Comparison of ENCODE assay signal across 15 cellular contexts in genomic region chr12:2453076-2453806, GRCh38.
DNase-seq lines count a peak whose midpoint lies in the region; ATAC-seq and TF ChIP-seq lines count a peak whose summit lies in the region.
"Had no signal": no experiment of that assay in that cellular context is flagged by ENCODE, and none has a peak within 500 bp of the region (broad histone marks: within the 10 kb centered on the region; RNA-seq: fewer than 3 reads in every experiment).

No MANE protein-coding gene starts in this region.

- no peak overlapping the region for H3K4me2 ChIP-seq in GM23248 (ENCODE audit: unreplicated experiment)
- no peak overlapping the region for H3K4me2 ChIP-seq in neural progenitor cell
- H3K4me2 ChIP-seq: PC-9 had no signal

- H3K9me2 ChIP-seq in GM23248 (ENCODE audit: insufficient read depth), result no peaks in the 10 kb centered on the region

- DNase-seq in AG10803 (ENCODE audit: low read depth) (peak; percentile 16), GM23248 (peak; percentile 56), WERI-Rb-1 (peak; percentile 70), neural progenitor cell (ENCODE audit: low spot score) (no peak), HT-29 (ENCODE audit: low spot score) (no peak), Peyer's patch (no peak)
- no peak for DNase-seq in stimulated activated naive CD8-positive, alpha-beta T cell treated with anti-CD3 and anti-CD28 coated beads, Interleukin-15, amount 100 ng/mL, for 72 hours
- DNase-seq: CD8-positive, alpha-beta T cell; NCI-H146; NCI-H226; NCI-H526 treated with DMSO at 0.1 percent for 48 hours; PC-9 had no signal

- peaks cover 11% of the 10 kb centered on the region for H3K4me1 Mint-ChIP-seq in neural progenitor cell
- peaks cover 7% of the 10 kb centered on the region for H3K4me1 Mint-ChIP-seq in stimulated activated naive CD8-positive, alpha-beta T cell treated with anti-CD3 and anti-CD28 coated beads, Interleukin-15, amount 100 ng/mL, for 72 hours

- H3K36me3 Mint-ChIP-seq in neural progenitor cell, result no peaks in the 10 kb centered on the region
- H3K36me3 Mint-ChIP-seq: CD8-positive, alpha-beta T cell; IgD-negative memory B cell had no signal

- H4K20me1 ChIP-seq in GM23248 (ENCODE audit: insufficient read depth), result no peaks in the 10 kb centered on the region
- no peaks in the 10 kb centered on the region for H4K20me1 ChIP-seq in neural progenitor cell (ENCODE audit: low read depth)

- H3K27ac ChIP-seq in GM23248 (no peak overlapping the region), WERI-Rb-1 (no peak overlapping the region), neural progenitor cell (no peak overlapping the region), Peyer's patch (no peak overlapping the region)
- H3K27ac ChIP-seq: PC-9 had no signal

- H3K36me3 ChIP-seq in GM23248 (ENCODE audit: low read depth) (no peaks in the 10 kb centered on the region), WERI-Rb-1 (no peaks in the 10 kb centered on the region), neural progenitor cell (no peaks in the 10 kb centered on the region), Peyer's patch (no peaks in the 10 kb centered on the region)
- H3K36me3 ChIP-seq: HAP-1 had no signal

- H3K27ac Mint-ChIP-seq in neural progenitor cell, result peak overlapping the region; percentile 36
- no peak overlapping the region for H3K27ac Mint-ChIP-seq in stimulated activated naive CD8-positive, alpha-beta T cell treated with anti-CD3 and anti-CD28 coated beads, Interleukin-15, amount 100 ng/mL, for 72 hours
- H3K27ac Mint-ChIP-seq: CD8-positive, alpha-beta T cell; IgD-negative memory B cell had no signal

- H3K4me3 ChIP-seq in AG10803 (ENCODE audit: low read length) (no peak overlapping the region), GM23248 (no peak overlapping the region), WERI-Rb-1 (ENCODE audit: low read depth, low read length) (no peak overlapping the region), neural progenitor cell (no peak overlapping the region), Peyer's patch (no peak overlapping the region)
- H3K4me3 ChIP-seq: HAP-1, PC-9 had no signal

- H3K79me2 ChIP-seq in GM23248 (ENCODE audit: insufficient read depth), result no peaks in the 10 kb centered on the region
- no peaks in the 10 kb centered on the region for H3K79me2 ChIP-seq in neural progenitor cell (ENCODE audit: low read depth)

- H3K9me3 ChIP-seq in GM23248 (ENCODE audit: low read depth) (no peaks in the 10 kb centered on the region), WERI-Rb-1 (ENCODE audit: severe bottlenecking) (no peaks in the 10 kb centered on the region), neural progenitor cell (ENCODE audit: low read depth) (no peaks in the 10 kb centered on the region), Peyer's patch (no peaks in the 10 kb centered on the region)
- H3K9me3 ChIP-seq: HAP-1 had no signal

- no peak for TF ChIP-seq CTCF in AG10803 (conservative IDR thresholded peaks at IDR 0.05; ENCODE audit: low read length)
- TF ChIP-seq CTCF in WERI-Rb-1 (IDR thresholded peaks at IDR 0.05; ENCODE audit: low read depth, low read length), result no peak
- no peak for TF ChIP-seq CTCF in neural progenitor cell (IDR thresholded peaks at IDR 0.05)
- no peak for TF ChIP-seq CTCF in Peyer's patch (IDR thresholded peaks at IDR 0.05)

- TF ChIP-seq POLR2A in Peyer's patch (IDR thresholded peaks at IDR 0.05), result no peak

- in situ Hi-C loops in GM23248 (cut with MboI), result no loop called here

- no peak overlapping the region for H3K4me3 Mint-ChIP-seq in neural progenitor cell
- no peak overlapping the region for H3K4me3 Mint-ChIP-seq in stimulated activated naive CD8-positive, alpha-beta T cell treated with anti-CD3 and anti-CD28 coated beads, Interleukin-15, amount 100 ng/mL, for 72 hours
- H3K4me3 Mint-ChIP-seq: CD8-positive, alpha-beta T cell; IgD-negative memory B cell had no signal

- H3F3A ChIP-seq in GM23248 (ENCODE audit: insufficient read depth) (no peaks in the 10 kb centered on the region), neural progenitor cell (ENCODE audit: low read depth) (peaks cover 8% of the 10 kb centered on the region)

- no peak for ATAC-seq in stimulated activated naive CD8-positive, alpha-beta T cell treated with anti-CD3 and anti-CD28 coated beads, Interleukin-15, amount 100 ng/mL, for 72 hours
- ATAC-seq in GM21737 (IDR thresholded peaks at IDR 0.05; ENCODE audit: unreplicated experiment), result no peak
- ATAC-seq: CD8-positive, alpha-beta T cell had no signal

- WGBS in GM23248 (ENCODE audit: low coverage in 1 of 2, low lambda C conversion rate in 2 of 2, missing lambda C conversion rate in 2 of 2), 2 experiments, result 79 to 81% methylated on average over 15 of the region's 15 CpGs

- H2AFZ ChIP-seq in GM23248, result no peak overlapping the region
- no peak overlapping the region for H2AFZ ChIP-seq in neural progenitor cell (replicated peaks)
- H2AFZ ChIP-seq: PC-9 had no signal

- H3K9ac ChIP-seq in GM23248 (no peak overlapping the region), neural progenitor cell (no peak overlapping the region)

- peaks cover 10% of the 10 kb centered on the region; the same call in 1 of the 2 replicates for H3K4me1 ChIP-seq in GM23248 (ENCODE audit: insufficient read depth)
- peaks cover 12% of the 10 kb centered on the region for H3K4me1 ChIP-seq in neural progenitor cell
- no peaks in the 10 kb centered on the region for H3K4me1 ChIP-seq in Peyer's patch
- H3K4me1 ChIP-seq: HAP-1 had no signal

- H3K27me3 ChIP-seq in GM23248 (replicated peaks; ENCODE audit: insufficient read depth) (no peaks in the 10 kb centered on the region), WERI-Rb-1 (ENCODE audit: insufficient read depth, low read depth, severe bottlenecking) (no peaks in the 10 kb centered on the region), neural progenitor cell (no peaks in the 10 kb centered on the region), Peyer's patch (no peaks in the 10 kb centered on the region)

- no peaks in the 10 kb centered on the region for H3K9me3 Mint-ChIP-seq in neural progenitor cell
- no peaks in the 10 kb centered on the region for H3K9me3 Mint-ChIP-seq in stimulated activated naive CD8-positive, alpha-beta T cell treated with anti-CD3 and anti-CD28 coated beads, Interleukin-15, amount 100 ng/mL, for 72 hours
- H3K9me3 Mint-ChIP-seq: CD8-positive, alpha-beta T cell; IgD-negative memory B cell had no signal

- peaks cover 2% of the 10 kb centered on the region for H3K27me3 Mint-ChIP-seq in neural progenitor cell (ENCODE audit: insufficient read depth, low read depth)
- peaks cover 6% of the 10 kb centered on the region for H3K27me3 Mint-ChIP-seq in stimulated activated naive CD8-positive, alpha-beta T cell treated with anti-CD3 and anti-CD28 coated beads, Interleukin-15, amount 100 ng/mL, for 72 hours
- H3K27me3 Mint-ChIP-seq: IgD-negative memory B cell had no signal

Comparison
In these comparisons a context has a peak if more than half of its experiments do, and no peak if none do; other contexts are left out.
1. DNase-seq: peak in AG10803 (single experiment), GM23248 (single experiment) and WERI-Rb-1 (single experiment); none in neural progenitor cell (single experiment), HT-29 (single experiment), stimulated activated naive CD8-positive, alpha-beta T cell treated with anti-CD3 and anti-CD28 coated beads, Interleukin-15, amount 100 ng/mL, for 72 hours (0 of 2) and Peyer's patch (0 of 3).